ENCODE assay signal across 10 cellular contexts in the genomic region with DNA sequence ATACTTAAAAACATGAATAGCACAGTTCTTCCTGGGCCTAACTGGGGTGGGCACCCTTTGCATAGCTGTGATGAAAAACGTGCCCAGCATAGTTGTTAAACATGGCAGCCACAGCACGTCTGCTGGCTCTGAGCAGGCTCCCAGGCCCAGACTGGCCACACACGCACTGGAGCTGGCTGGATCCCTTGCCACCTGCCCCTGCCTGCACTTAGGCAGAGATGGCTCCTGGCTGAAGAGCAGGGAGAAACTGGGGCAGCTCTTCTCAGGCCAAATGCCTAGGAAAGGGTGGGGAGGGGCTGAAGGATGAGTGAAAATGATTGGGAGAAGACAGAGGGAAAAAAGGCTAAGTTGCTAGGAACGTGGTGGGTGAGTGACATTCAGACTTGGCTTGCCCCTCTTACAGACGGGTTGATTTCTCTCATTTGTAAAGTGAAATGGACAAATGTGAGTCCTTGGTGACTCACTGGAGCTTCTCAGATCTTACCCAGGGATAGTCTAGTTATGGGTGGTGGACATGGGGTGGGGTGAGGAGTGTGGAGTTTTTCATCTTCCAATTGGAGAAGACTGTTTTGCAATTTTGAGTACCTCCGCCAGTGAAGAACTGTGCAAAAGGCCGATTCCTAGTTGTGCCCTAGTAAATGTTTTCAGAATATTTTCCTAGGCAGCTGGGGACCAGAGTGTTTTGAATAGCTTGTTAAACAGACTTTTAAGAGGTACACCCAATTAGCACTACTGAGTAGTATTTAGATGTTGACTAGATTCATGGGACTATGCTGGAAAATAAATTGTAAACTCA. TPM values are rescaled to one million over a fixed set of nuclear protein-coding genes. Genes with fewer than 3 reads are reported as not detected.
DNase-seq lines count a peak whose midpoint lies in the region; ATAC-seq and TF ChIP-seq lines count a peak whose summit lies in the region.
"Had no signal": no experiment of that assay in that cellular context is flagged by ENCODE, and none has a peak within 500 bp of the region (broad histone marks: within the 10 kb centered on the region; RNA-seq: fewer than 3 reads in every experiment).

No MANE protein-coding gene starts in this region.

- no peaks in the 10 kb centered on the region for H3K9me3 Mint-ChIP-seq in activated T-helper 2 cell treated with anti-CD3 and anti-CD28 coated beads, Interferon-gamma antibody, Interleukin-2, Interleukin-4, amounts not matched to agents 10 μg/mL and 5 μg/mL and 100 μg/mL, durations not matched to agents 14 hours and 24 hours and 36 hours
- H3K9me3 Mint-ChIP-seq: activated naive CD8-positive, alpha-beta T cell treated with anti-CD3 and anti-CD28 coated beads, Interleukin-2, amount 10 ng/mL, durations not matched to agents 7 days and 5 days had no signal

- CTCF ChIA-PET in HEK293T (lab: Yijun Ruan, JAX) (interaction anchor here (1.3 kb wide), 1 partner anchor 84 kb away, joined by 7 read pairs; no protein-coding TSS in a partner anchor), OCI-LY7 (lab: Charles Lee; ENCODE audit: unreplicated experiment) (no interaction called here)

- H3K27ac ChIP-seq in OCI-LY7 (ENCODE audit: low read depth, low read length, poor library complexity, severe bottlenecking), result no peak overlapping the region

- intact Hi-C loops in Right ventricle myocardium superior (cut with DNase I) (no loop called here), OCI-LY7 (cut with micrococcal nuclease; ENCODE audit: unreplicated experiment) (no loop called here)
- intact Hi-C loops in activated T-helper 2 cell treated with anti-CD3 and anti-CD28 coated beads, Interferon-gamma antibody, Interleukin-2, Interleukin-4, amounts not matched to agents 10 μg/mL and 5 μg/mL and 100 μg/mL, durations not matched to agents 14 hours and 24 hours and 36 hours (cut with micrococcal nuclease), result no loop called here

- peaks cover 6% of the 10 kb centered on the region; the same call in 1 of the 2 replicates for H3K79me2 ChIP-seq in OCI-LY7 (ENCODE audit: insufficient read depth, low read depth, low read length)

- TF ChIP-seq CTCF in WI38 (IDR thresholded peaks at IDR 0.05; ENCODE audit: low read depth, low read length) (no peak), OCI-LY7 (conservative IDR thresholded peaks at IDR 0.05; ENCODE audit: low read length) (no peak)

- peak overlapping the region; percentile 82 for H3K9ac ChIP-seq in skeletal muscle satellite cell (ENCODE audit: low read depth, low read length)

- H3K9me3 ChIP-seq in skeletal muscle satellite cell (replicated peaks; ENCODE audit: low read length), result no peaks in the 10 kb centered on the region
- no peaks in the 10 kb centered on the region for H3K9me3 ChIP-seq in OCI-LY7 (ENCODE audit: low read length)

- 0 out of 2 replicates have a peak, but pooled peaks cover 5% of the 10 kb centered on the region for H4K20me1 ChIP-seq in OCI-LY7 (ENCODE audit: insufficient read depth, low read length)

- peak; percentile 50 for ATAC-seq in Right ventricle myocardium superior (ENCODE audit: poor library complexity)
- no peak for ATAC-seq in GM18517 (IDR thresholded peaks at IDR 0.05; ENCODE audit: unreplicated experiment)

- H3K4me1 Mint-ChIP-seq in activated T-helper 2 cell treated with anti-CD3 and anti-CD28 coated beads, Interferon-gamma antibody, Interleukin-2, Interleukin-4, amounts not matched to agents 10 μg/mL and 5 μg/mL and 100 μg/mL, durations not matched to agents 14 hours and 24 hours and 36 hours (ENCODE audit: low read depth), result no peaks in the 10 kb centered on the region
- H3K4me1 Mint-ChIP-seq: activated naive CD8-positive, alpha-beta T cell treated with anti-CD3 and anti-CD28 coated beads, Interleukin-2, amount 10 ng/mL, durations not matched to agents 7 days and 5 days had no signal

- H3K4me3 Mint-ChIP-seq in activated T-helper 2 cell treated with anti-CD3 and anti-CD28 coated beads, Interferon-gamma antibody, Interleukin-2, Interleukin-4, amounts not matched to agents 10 μg/mL and 5 μg/mL and 100 μg/mL, durations not matched to agents 14 hours and 24 hours and 36 hours (ENCODE audit: low read depth), result no peak overlapping the region
- H3K4me3 Mint-ChIP-seq: activated naive CD8-positive, alpha-beta T cell treated with anti-CD3 and anti-CD28 coated beads, Interleukin-2, amount 10 ng/mL, durations not matched to agents 7 days and 5 days had no signal

- peaks cover 3% of the 10 kb centered on the region for H3K36me3 ChIP-seq in skeletal muscle satellite cell (ENCODE audit: insufficient read depth, low read length)
- H3K36me3 ChIP-seq in OCI-LY7 (ENCODE audit: insufficient read depth, low read length), result no peaks in the 10 kb centered on the region

- no peaks in the 10 kb centered on the region for H3K36me3 Mint-ChIP-seq in activated T-helper 2 cell treated with anti-CD3 and anti-CD28 coated beads, Interferon-gamma antibody, Interleukin-2, Interleukin-4, amounts not matched to agents 10 μg/mL and 5 μg/mL and 100 μg/mL, durations not matched to agents 14 hours and 24 hours and 36 hours (ENCODE audit: low read depth)
- H3K36me3 Mint-ChIP-seq: activated naive CD8-positive, alpha-beta T cell treated with anti-CD3 and anti-CD28 coated beads, Interleukin-2, amount 10 ng/mL, durations not matched to agents 7 days and 5 days had no signal

- no peak overlapping the region for H3K27ac Mint-ChIP-seq in activated T-helper 2 cell treated with anti-CD3 and anti-CD28 coated beads, Interferon-gamma antibody, Interleukin-2, Interleukin-4, amounts not matched to agents 10 μg/mL and 5 μg/mL and 100 μg/mL, durations not matched to agents 14 hours and 24 hours and 36 hours
- H3K27ac Mint-ChIP-seq: activated naive CD8-positive, alpha-beta T cell treated with anti-CD3 and anti-CD28 coated beads, Interleukin-2, amount 10 ng/mL, durations not matched to agents 7 days and 5 days had no signal

- H3K4me1 ChIP-seq in skeletal muscle satellite cell (ENCODE audit: control insufficient read depth, insufficient read depth, low read length), result peaks cover 95% of the 10 kb centered on the region
- no peaks in the 10 kb centered on the region for H3K4me1 ChIP-seq in OCI-LY7 (ENCODE audit: insufficient read depth, low read length, poor library complexity, severe bottlenecking)

- BruUV-seq in OCI-LY7 (replicated peaks; lab: Mats Ljungman, UMichigan), result no TSS peak

- H2AFZ ChIP-seq in OCI-LY7 (ENCODE audit: low read length), result no peak overlapping the region

- POLR2A ChIA-PET in HEK293T (lab: Yijun Ruan, JAX) (interaction anchor here (0.6 to 1.3 kb wide), 4 partner anchors 27 to 79 kb away, joined by 3 to 4 read pairs (median 3); no protein-coding TSS in a partner anchor), OCI-LY7 (lab: Charles Lee) (interaction anchor here (0.6 kb wide), 2 partner anchors 15 to 524 kb away, joined by 3 read pairs; no protein-coding TSS in a partner anchor)

- no peaks in the 10 kb centered on the region for H3K9me2 ChIP-seq in OCI-LY7 (ENCODE audit: insufficient read depth, low read length)

- H3K4me2 ChIP-seq in skeletal muscle satellite cell (ENCODE audit: low read length), result peak overlapping the region; percentile 77
- H3K4me2 ChIP-seq in OCI-LY7 (ENCODE audit: low read length), result no peak overlapping the region

- H3K4me3 ChIP-seq in WI38 (ENCODE audit: low read depth, low read length) (peak overlapping the region; percentile 24), skeletal muscle satellite cell (ENCODE audit: low read length) (peak overlapping the region; percentile 59), OCI-LY7 (ENCODE audit: low read depth, low read length, poor library complexity, severe bottlenecking) (no peak overlapping the region)

- DNase-seq in HEK293T (ENCODE audit: extremely low spot score) (no peak), Right ventricle myocardium superior (no peak), OCI-LY7 (ENCODE audit: low spot score) (no peak)
- DNase-seq in activated T-helper 2 cell treated with anti-CD3 and anti-CD28 coated beads, Interferon-gamma antibody, Interleukin-2, Interleukin-4, amounts not matched to agents 10 μg/mL and 5 μg/mL and 100 μg/mL, durations not matched to agents 14 hours and 24 hours and 36 hours (ENCODE audit: low spot score), result no peak
- no peak for DNase-seq in central memory CD4-positive, alpha-beta T cell
- DNase-seq: activated naive CD8-positive, alpha-beta T cell treated with anti-CD3 and anti-CD28 coated beads, Interleukin-2, amount 10 ng/mL, durations not matched to agents 7 days and 5 days; NCI-H2171 treated with DMSO at 0.1 percent for 48 hours had no signal

- H3K27me3 Mint-ChIP-seq in activated T-helper 2 cell treated with anti-CD3 and anti-CD28 coated beads, Interferon-gamma antibody, Interleukin-2, Interleukin-4, amounts not matched to agents 10 μg/mL and 5 μg/mL and 100 μg/mL, durations not matched to agents 14 hours and 24 hours and 36 hours (ENCODE audit: low read depth), result peaks cover 8% of the 10 kb centered on the region

- no peaks in the 10 kb centered on the region for H3K27me3 ChIP-seq in skeletal muscle satellite cell (ENCODE audit: control insufficient read depth, insufficient read depth, low read length)

TF ChIP-seq in HEK293T, 16 proteins besides CTCF, POLR2A, EP300 and RAD21:
- TF ChIP-seq SUZ12 (IDR thresholded peaks at IDR 0.05), result no peak
- TF ChIP-seq, protein P1, sequence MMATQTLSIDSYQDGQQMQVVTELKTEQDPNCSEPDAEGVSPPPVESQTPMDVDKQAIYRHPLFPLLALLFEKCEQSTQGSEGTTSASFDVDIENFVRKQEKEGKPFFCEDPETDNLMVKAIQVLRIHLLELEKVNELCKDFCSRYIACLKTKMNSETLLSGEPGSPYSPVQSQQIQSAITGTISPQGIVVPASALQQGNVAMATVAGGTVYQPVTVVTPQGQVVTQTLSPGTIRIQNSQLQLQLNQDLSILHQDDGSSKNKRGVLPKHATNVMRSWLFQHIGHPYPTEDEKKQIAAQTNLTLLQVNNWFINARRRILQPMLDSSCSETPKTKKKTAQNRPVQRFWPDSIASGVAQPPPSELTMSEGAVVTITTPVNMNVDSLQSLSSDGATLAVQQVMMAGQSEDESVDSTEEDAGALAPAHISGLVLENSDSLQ (IDR thresholded peaks at IDR 0.05), result peak; percentile 15; the same call in 1 of the 2 replicates
- TF ChIP-seq ELF4 (IDR thresholded peaks at IDR 0.05), result no peak

RNA-seq across cellular contexts. Expression of a gene that starts 42.4 kb away (rescaled TPM):
- total RNA-seq in Right ventricle myocardium superior (56.0 TPM), OCI-LY7 (2022) (55.1 and 69.4 TPM in 2 replicates)
- 692 and 744 TPM in 2 replicates for total RNA-seq in skeletal muscle satellite cell (2012; rRNA removed)
- total RNA-seq in activated T-helper 2 cell treated with anti-CD3 and anti-CD28 coated beads, Interferon-gamma antibody, Interleukin-2, Interleukin-4, amounts not matched to agents 10 μg/mL and 5 μg/mL and 100 μg/mL, durations not matched to agents 14 hours and 24 hours and 36 hours, result 28.7 and 30.1 TPM in 2 replicates
- total RNA-seq in OCI-LY7 (2014; rRNA removed; shearing (Covaris generic)), result 29.3 and 35.8 TPM in 2 replicates
